ENCODE assay signal across 26 cellular contexts in the genomic region with DNA sequence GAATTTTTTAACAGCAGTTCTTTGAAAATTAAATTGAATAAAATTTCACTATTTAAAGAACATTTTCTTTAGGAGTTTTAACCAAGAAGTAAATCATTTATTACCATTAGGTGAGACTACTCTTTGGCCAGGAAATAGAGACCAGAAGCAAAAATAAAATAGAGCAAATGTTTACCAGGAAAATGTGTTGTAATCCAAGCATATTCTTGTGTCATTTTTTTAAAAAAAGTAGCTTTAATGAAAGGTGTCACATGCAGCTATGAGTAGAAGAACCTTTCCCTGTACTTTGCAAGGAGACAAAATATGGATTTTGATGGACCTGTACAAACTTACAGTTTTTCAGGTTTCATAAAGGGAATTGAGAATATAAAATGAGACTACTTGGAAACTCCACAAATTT.
DNase-seq lines count a peak whose midpoint lies in the region; ATAC-seq, FAIRE-seq and TF ChIP-seq lines count a peak whose summit lies in the region.
"Had no signal": no experiment of that assay in that cellular context is flagged by ENCODE, and none has a peak within 500 bp of the region (broad histone marks: within the 10 kb centered on the region; RNA-seq: fewer than 3 reads in every experiment).

No MANE protein-coding gene starts in this region.

- no peak overlapping the region for H3K27ac ChIP-seq in HEK293 (ENCODE audit: extremely low read depth, low read depth, low read length)
- no peak overlapping the region for H3K27ac ChIP-seq in kidney (ENCODE audit: low read depth in 2 of 2, low read length in 2 of 2)
- H3K27ac ChIP-seq: Peyer's patch had no signal

- H3K9ac ChIP-seq in adipocyte (ENCODE audit: low read length) (no peak overlapping the region), kidney (ENCODE audit: low read length in 2 of 2) (no peak overlapping the region)
- H3K9ac ChIP-seq: SK-N-SH had no signal

- POLR2A ChIA-PET in HEK293 (lab: Yijun Ruan, JAX) = no interaction called here

- FAIRE-seq in kidney (lab: Jason Lieb, UNC) (peak; percentile 80), urothelium cell line (lab: Jason Lieb, UNC) (no peak)
- FAIRE-seq: D721Med, GM18507, H54, K562 had no signal

- H3K27me3 ChIP-seq in adipocyte (replicated peaks; ENCODE audit: control insufficient read depth, insufficient read depth, low read length) = no peaks in the 10 kb centered on the region
- H3K27me3 ChIP-seq: Peyer's patch had no signal

- no peak for TF ChIP-seq CTCF in HEK293 (tag by site-specific recombination; IDR thresholded peaks at IDR 0.05)
- no peak for TF ChIP-seq CTCF in kidney (IDR thresholded peaks at IDR 0.05; ENCODE audit: borderline replicate concordance, extremely low read depth, insufficient read depth)

- H3K4me1 ChIP-seq in HEK293 (ENCODE audit: control insufficient read depth, insufficient read depth, low read length) = peaks cover 25% of the 10 kb centered on the region
- H3K4me1 ChIP-seq in adipocyte (ENCODE audit: control insufficient read depth, insufficient read depth, low read length) = peaks cover 62% of the 10 kb centered on the region
- H3K4me1 ChIP-seq in kidney (ENCODE audit: control insufficient read depth in 1 of 2, insufficient read depth in 1 of 2, low read depth in 1 of 2, low read length in 2 of 2) = no peaks in the 10 kb centered on the region

- no peak for TF ChIP-seq POLR2A in GM18505 (IDR thresholded peaks at IDR 0.05; ENCODE audit: borderline replicate concordance, extremely low read depth, insufficient read depth, insufficient read length)

- DNase-seq in adipocyte (ENCODE audit: low read depth) = peak; percentile 19
- no peak for DNase-seq in kidney
- peak; percentile 51 for DNase-seq in renal cortical epithelial cell (ENCODE audit: low read depth)
- no peak for DNase-seq in urothelium cell line (ENCODE audit: low spot score)
- no peak for DNase-seq in NCI-H345 treated with DMSO at 0.1 percent for 48 hours (lab: John Stamatoyannopoulos, UW; ENCODE audit: unreplicated experiment)
- DNase-seq: 8988T; Kasumi-1; MV-4-11; NCI-H1105 treated with DMSO at 0.1 percent for 48 hours; NCI-H146; NCI-H1930; NCI-H2107; NCI-H446 treated with DMSO at 0.1 percent for 48 hours; NCI-H526; NCI-H82; NK-92 treated with Interleukin-12 subunit alpha and Interleukin-12 subunit beta, amount 100 ng/mL, for 24 hours; Peyer's patch; SIG-M5; SK-N-SH had no signal

- ATAC-seq in GM18505 (IDR thresholded peaks at IDR 0.05; ENCODE audit: unreplicated experiment) (no peak), GM21737 (IDR thresholded peaks at IDR 0.05; ENCODE audit: unreplicated experiment) (no peak)

- H3K9me3 ChIP-seq in HEK293 (ENCODE audit: control insufficient read depth, insufficient read depth, low read depth, low read length) (no peaks in the 10 kb centered on the region), adipocyte (ENCODE audit: control insufficient read depth, low read length) (no peaks in the 10 kb centered on the region), kidney (ENCODE audit: control insufficient read depth in 1 of 2, low read length in 2 of 2) (no peaks in the 10 kb centered on the region)
- H3K9me3 ChIP-seq: Peyer's patch, SK-N-SH had no signal

- H3K4me3 ChIP-seq in HEK293 (ENCODE audit: low read depth, low read length) = no peak overlapping the region
- no peak overlapping the region for H3K4me3 ChIP-seq in adipocyte (ENCODE audit: low read length)
- no peak overlapping the region for H3K4me3 ChIP-seq in kidney (ENCODE audit: low read length in 2 of 2)
- H3K4me3 ChIP-seq: K562, Peyer's patch had no signal

- intact Hi-C loops in kidney (cut with DNase I) = no loop called here

- H3K36me3 ChIP-seq in HEK293 (ENCODE audit: control insufficient read depth in 2 of 2, insufficient read depth in 1 of 2, low read length in 2 of 2) (no peaks in the 10 kb centered on the region), adipocyte (ENCODE audit: control insufficient read depth, insufficient read depth, low read length, severe bottlenecking) (no peaks in the 10 kb centered on the region), kidney (ENCODE audit: control insufficient read depth in 1 of 2, insufficient read depth in 2 of 2, low read length in 2 of 2) (no peaks in the 10 kb centered on the region)
- H3K36me3 ChIP-seq: Peyer's patch had no signal

- CTCF ChIA-PET in HEK293 (lab: Yijun Ruan, JAX) = interaction anchor here (0.6 kb wide), 1 partner anchor 180 kb away, joined by 3 read pairs; no protein-coding TSS in a partner anchor

TF ChIP-seq in HEK293, 187 proteins besides CTCF, POLR2A, EP300 and RAD21:
- no peak for TF ChIP-seq SP3 (tag by site-specific recombination; IDR thresholded peaks at IDR 0.05)
- TF ChIP-seq ZNF571 (tag by site-specific recombination; IDR thresholded peaks at IDR 0.05) = no peak
- TF ChIP-seq ZNF37A (tag by site-specific recombination; IDR thresholded peaks at IDR 0.05) = no peak
- TF ChIP-seq, protein P1, sequence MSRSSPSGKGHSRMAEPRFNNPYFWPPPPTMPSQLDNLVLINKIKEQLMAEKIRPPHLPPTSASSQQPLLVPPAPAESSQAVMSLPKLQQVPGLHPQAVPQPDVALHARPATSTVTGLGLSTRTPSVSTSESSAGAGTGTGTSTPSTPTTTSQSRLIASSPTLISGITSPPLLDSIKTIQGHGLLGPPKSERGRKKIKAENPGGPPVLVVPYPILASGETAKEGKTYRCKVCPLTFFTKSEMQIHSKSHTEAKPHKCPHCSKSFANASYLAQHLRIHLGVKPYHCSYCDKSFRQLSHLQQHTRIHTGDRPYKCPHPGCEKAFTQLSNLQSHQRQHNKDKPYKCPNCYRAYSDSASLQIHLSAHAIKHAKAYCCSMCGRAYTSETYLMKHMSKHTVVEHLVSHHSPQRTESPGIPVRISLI (tag by site-specific recombination; IDR thresholded peaks at IDR 0.05) = peak; percentile 36; the same call in 1 of the 2 replicates
- TF ChIP-seq ZFHX2 (tag by site-specific recombination; conservative IDR thresholded peaks at IDR 0.05) = no peak
- no peak for TF ChIP-seq ZNF10 (tag by site-specific recombination; IDR thresholded peaks at IDR 0.05)
- TF ChIP-seq, protein P2, sequence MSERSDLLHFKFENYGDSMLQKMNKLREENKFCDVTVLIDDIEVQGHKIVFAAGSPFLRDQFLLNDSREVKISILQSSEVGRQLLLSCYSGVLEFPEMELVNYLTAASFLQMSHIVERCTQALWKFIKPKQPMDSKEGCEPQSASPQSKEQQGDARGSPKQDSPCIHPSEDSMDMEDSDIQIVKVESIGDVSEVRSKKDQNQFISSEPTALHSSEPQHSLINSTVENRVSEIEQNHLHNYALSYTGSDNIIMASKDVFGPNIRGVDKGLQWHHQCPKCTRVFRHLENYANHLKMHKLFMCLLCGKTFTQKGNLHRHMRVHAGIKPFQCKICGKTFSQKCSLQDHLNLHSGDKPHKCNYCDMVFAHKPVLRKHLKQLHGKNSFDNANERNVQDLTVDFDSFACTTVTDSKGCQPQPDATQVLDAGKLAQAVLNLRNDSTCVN (tag by site-specific recombination; optimal IDR thresholded peaks at IDR 0.05) = no peak

Comparison
In these comparisons a context has a peak if more than half of its experiments do, and no peak if none do; other contexts are left out.
1. DNase-seq: peak in adipocyte (single experiment) and renal cortical epithelial cell (single experiment); none in kidney (single experiment), urothelium cell line (single experiment) and NCI-H345 treated with DMSO at 0.1 percent for 48 hours (single experiment).